ENCODE assay signal across 31 cellular contexts in the genomic region with DNA sequence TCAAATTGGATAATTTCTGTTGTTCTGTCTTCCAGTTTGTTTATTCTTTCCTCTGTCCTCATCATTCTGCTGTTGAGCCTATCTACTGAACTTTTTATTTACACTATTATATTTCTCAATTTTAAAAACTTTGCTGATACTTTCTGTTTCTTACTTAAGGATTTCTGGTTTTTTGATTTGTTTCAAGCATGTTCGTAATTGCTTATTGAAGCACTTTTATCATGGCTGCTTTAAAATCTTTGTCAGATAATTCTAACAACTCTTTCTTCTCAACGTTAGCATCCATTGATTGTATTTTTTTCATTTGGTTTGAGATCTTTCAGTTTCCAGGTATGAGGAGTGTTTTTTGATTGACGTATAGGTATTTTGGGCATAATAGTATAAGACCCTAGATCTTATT.
"Had no signal": no experiment of that assay in that cellular context is flagged by ENCODE, and none has a peak within 500 bp of the region (broad histone marks: within the 10 kb centered on the region; RNA-seq: fewer than 3 reads in every experiment).

No MANE protein-coding gene starts in this region.

- ATAC-seq: body of pancreas, PC-3, Right ventricle myocardium inferior, SK-N-SH treated with all-trans-retinoic acid at 6 μM for 48 hours, T-cell had no signal

- H3K4me3 Mint-ChIP-seq: activated B cell treated with CpG ODN at 0.5 μM for 24 hours; activated CD4-positive, alpha-beta memory T cell treated with anti-CD3 and anti-CD28 coated beads for 36 hours; activated naive CD4-positive, alpha-beta T cell treated with anti-CD3 and anti-CD28 coated beads, Interleukin-2, amount 50 U/mL, for 24 hours; activated naive CD8-positive, alpha-beta T cell treated with anti-CD3 and anti-CD28 coated beads, Interleukin-2, amount 10 ng/mL, durations not matched to agents 7 days and 5 days; T-cell had no signal

- H3K27me3 Mint-ChIP-seq: activated B cell treated with CpG ODN at 0.5 μM for 24 hours; activated CD4-positive, alpha-beta memory T cell treated with anti-CD3 and anti-CD28 coated beads for 36 hours; activated naive CD4-positive, alpha-beta T cell treated with anti-CD3 and anti-CD28 coated beads, Interleukin-2, amount 50 U/mL, for 24 hours; activated naive CD8-positive, alpha-beta T cell treated with anti-CD3 and anti-CD28 coated beads, Interleukin-2, amount 10 ng/mL, durations not matched to agents 7 days and 5 days; T-cell had no signal

- DNase-seq: activated B cell treated with CpG ODN at 0.5 μM for 24 hours; activated CD4-positive, alpha-beta memory T cell treated with anti-CD3 and anti-CD28 coated beads for 36 hours; activated CD4-positive, alpha-beta T cell treated with anti-CD3 and anti-CD28 coated beads for 4 hours; activated CD4-positive, alpha-beta T cell treated with anti-CD3 and anti-CD28 coated beads, Interleukin-2, amount 50 U/mL, for 1 hour; activated CD4-positive, CD25-positive, alpha-beta regulatory T cell treated with anti-CD3 and anti-CD28 coated beads, Interleukin-2, amount 50 U/mL, for 72 hours; activated CD8-positive, alpha-beta memory T cell treated with anti-CD3 and anti-CD28 coated beads, Interleukin-2, amount 50 U/mL, for 48 hours; activated gamma-delta T cell; activated naive CD4-positive, alpha-beta T cell treated with Interleukin-2 at 50 U/mL for 16 hours; activated naive CD8-positive, alpha-beta T cell treated with anti-CD3 and anti-CD28 coated beads, Interleukin-2, amount 10 ng/mL, durations not matched to agents 7 days and 5 days; amygdala; body of pancreas; cerebellar nuclear complex; NCI-H1105; NCI-H1417 treated with DMSO at 0.1 percent for 48 hours; NCI-H1930; NCI-H2081 treated with DMSO at 0.1 percent for 48 hours; NCI-H345; NCI-H524 treated with DMSO at 0.1 percent for 48 hours; PC-3; SIG-M5; T-cell; T-helper 2 cell; T-helper 9 cell had no signal

- H3K27ac ChIP-seq: ascending aorta, body of pancreas, breast epithelium, RWPE1, VCaP had no signal

- H3K9me3 ChIP-seq: ascending aorta, body of pancreas, breast epithelium had no signal

- H3K9me3 Mint-ChIP-seq: T-cell had no signal

- H3K27ac Mint-ChIP-seq: activated B cell treated with CpG ODN at 0.5 μM for 24 hours; activated naive CD4-positive, alpha-beta T cell treated with anti-CD3 and anti-CD28 coated beads, Interleukin-2, amount 50 U/mL, for 24 hours; activated naive CD8-positive, alpha-beta T cell treated with anti-CD3 and anti-CD28 coated beads, Interleukin-2, amount 10 ng/mL, durations not matched to agents 7 days and 5 days; activated T-helper 2 cell treated with anti-CD3 and anti-CD28 coated beads, Interferon-gamma antibody, Interleukin-2, Interleukin-4, amounts not matched to agents 10 μg/mL and 5 μg/mL and 100 μg/mL, durations not matched to agents 14 hours and 24 hours and 36 hours; T-cell had no signal
